ENCODE assay signal across 1 cellular context in the genomic region with DNA sequence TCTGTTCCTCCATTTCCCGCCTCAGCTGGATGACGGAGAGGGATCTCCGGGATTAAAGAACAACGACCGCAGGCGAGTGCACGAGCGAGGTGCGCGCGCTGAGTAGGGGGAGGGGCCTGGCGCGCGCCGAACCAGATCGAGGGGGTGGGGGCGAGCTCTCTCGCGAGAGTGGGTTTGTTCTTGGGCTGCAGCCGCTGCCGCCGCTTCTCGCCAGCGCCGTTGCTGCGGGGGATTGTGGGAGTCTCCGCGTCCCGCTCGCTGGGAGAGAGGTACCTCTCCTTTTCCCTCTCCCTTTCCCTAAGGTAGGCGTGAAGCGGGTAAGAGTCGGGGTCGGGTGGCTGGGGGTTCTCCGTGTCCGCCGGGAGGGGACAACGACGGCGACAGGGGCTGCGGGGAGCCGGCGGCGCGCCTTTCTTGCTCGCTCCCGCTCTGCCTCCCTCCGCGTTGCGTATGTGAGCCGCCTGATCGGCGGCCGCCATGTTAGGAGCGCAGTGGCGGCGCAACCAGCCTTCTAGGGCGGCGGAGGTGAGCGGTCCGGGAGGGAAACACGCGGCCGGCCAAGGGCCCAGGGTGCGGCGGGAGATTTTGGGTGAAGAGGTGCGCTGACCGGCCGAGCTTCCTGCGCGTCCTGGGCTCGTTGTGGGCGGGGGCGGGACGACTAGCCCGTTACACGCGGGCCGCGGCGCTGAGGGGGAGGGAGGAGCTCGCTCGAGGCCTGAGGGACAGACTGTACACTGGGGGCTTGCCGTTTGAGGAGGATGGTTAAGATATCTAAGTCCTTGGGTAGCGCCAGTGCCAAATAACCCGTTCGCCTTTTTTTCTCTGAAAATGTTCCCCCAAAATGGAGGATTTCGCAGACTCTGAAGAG.
TF ChIP-seq lines count a peak whose summit lies in the region.

A gene with protein sequence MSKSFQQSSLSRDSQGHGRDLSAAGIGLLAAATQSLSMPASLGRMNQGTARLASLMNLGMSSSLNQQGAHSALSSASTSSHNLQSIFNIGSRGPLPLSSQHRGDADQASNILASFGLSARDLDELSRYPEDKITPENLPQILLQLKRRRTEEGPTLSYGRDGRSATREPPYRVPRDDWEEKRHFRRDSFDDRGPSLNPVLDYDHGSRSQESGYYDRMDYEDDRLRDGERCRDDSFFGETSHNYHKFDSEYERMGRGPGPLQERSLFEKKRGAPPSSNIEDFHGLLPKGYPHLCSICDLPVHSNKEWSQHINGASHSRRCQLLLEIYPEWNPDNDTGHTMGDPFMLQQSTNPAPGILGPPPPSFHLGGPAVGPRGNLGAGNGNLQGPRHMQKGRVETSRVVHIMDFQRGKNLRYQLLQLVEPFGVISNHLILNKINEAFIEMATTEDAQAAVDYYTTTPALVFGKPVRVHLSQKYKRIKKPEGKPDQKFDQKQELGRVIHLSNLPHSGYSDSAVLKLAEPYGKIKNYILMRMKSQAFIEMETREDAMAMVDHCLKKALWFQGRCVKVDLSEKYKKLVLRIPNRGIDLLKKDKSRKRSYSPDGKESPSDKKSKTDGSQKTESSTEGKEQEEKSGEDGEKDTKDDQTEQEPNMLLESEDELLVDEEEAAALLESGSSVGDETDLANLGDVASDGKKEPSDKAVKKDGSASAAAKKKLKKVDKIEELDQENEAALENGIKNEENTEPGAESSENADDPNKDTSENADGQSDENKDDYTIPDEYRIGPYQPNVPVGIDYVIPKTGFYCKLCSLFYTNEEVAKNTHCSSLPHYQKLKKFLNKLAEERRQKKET (plus strand): TSS at position 237 of the 868 bp plus-strand sequence. CDS start 13,676 bp downstream, outside the sequence.

TF ChIP-seq in WTC11, 78 proteins besides CTCF, POLR2A, EP300 and RAD21 (continued from another document):
- TF ChIP-seq, protein P1, sequence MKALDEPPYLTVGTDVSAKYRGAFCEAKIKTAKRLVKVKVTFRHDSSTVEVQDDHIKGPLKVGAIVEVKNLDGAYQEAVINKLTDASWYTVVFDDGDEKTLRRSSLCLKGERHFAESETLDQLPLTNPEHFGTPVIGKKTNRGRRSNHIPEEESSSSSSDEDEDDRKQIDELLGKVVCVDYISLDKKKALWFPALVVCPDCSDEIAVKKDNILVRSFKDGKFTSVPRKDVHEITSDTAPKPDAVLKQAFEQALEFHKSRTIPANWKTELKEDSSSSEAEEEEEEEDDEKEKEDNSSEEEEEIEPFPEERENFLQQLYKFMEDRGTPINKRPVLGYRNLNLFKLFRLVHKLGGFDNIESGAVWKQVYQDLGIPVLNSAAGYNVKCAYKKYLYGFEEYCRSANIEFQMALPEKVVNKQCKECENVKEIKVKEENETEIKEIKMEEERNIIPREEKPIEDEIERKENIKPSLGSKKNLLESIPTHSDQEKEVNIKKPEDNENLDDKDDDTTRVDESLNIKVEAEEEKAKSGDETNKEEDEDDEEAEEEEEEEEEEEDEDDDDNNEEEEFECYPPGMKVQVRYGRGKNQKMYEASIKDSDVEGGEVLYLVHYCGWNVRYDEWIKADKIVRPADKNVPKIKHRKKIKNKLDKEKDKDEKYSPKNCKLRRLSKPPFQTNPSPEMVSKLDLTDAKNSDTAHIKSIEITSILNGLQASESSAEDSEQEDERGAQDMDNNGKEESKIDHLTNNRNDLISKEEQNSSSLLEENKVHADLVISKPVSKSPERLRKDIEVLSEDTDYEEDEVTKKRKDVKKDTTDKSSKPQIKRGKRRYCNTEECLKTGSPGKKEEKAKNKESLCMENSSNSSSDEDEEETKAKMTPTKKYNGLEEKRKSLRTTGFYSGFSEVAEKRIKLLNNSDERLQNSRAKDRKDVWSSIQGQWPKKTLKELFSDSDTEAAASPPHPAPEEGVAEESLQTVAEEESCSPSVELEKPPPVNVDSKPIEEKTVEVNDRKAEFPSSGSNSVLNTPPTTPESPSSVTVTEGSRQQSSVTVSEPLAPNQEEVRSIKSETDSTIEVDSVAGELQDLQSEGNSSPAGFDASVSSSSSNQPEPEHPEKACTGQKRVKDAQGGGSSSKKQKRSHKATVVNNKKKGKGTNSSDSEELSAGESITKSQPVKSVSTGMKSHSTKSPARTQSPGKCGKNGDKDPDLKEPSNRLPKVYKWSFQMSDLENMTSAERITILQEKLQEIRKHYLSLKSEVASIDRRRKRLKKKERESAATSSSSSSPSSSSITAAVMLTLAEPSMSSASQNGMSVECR (CRISPR knock-in tag; IDR thresholded peaks at IDR 0.05; ENCODE audit: borderline replicate concordance): peak; percentile 93; the same call in 1 of the 2 replicates
- TF ChIP-seq FOXP1 (CRISPR knock-in tag; IDR thresholded peaks at IDR 0.05; ENCODE audit: borderline replicate concordance): peak; percentile 77
- TF ChIP-seq, protein P2, sequence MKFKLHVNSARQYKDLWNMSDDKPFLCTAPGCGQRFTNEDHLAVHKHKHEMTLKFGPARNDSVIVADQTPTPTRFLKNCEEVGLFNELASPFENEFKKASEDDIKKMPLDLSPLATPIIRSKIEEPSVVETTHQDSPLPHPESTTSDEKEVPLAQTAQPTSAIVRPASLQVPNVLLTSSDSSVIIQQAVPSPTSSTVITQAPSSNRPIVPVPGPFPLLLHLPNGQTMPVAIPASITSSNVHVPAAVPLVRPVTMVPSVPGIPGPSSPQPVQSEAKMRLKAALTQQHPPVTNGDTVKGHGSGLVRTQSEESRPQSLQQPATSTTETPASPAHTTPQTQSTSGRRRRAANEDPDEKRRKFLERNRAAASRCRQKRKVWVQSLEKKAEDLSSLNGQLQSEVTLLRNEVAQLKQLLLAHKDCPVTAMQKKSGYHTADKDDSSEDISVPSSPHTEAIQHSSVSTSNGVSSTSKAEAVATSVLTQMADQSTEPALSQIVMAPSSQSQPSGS (CRISPR knock-in tag; IDR thresholded peaks at IDR 0.05; ENCODE audit: borderline replicate concordance, low read depth): peak; percentile 34; the same call in 1 of the 2 replicates
- no peak for TF ChIP-seq NR1H2 (CRISPR knock-in tag; IDR thresholded peaks at IDR 0.05)
- no peak for TF ChIP-seq JAZF1 (CRISPR knock-in tag; IDR thresholded peaks at IDR 0.05)
- peak; percentile 82; the same call in 1 of the 2 replicates for TF ChIP-seq ATF1 (CRISPR knock-in tag; IDR thresholded peaks at IDR 0.05)
- peak; percentile 25; the same call in 1 of the 2 replicates for TF ChIP-seq TP53 (CRISPR knock-in tag; IDR thresholded peaks at IDR 0.05)
- TF ChIP-seq FOXJ3 (CRISPR knock-in tag; IDR thresholded peaks at IDR 0.05; ENCODE audit: borderline replicate concordance): no peak
- TF ChIP-seq, protein P3, sequence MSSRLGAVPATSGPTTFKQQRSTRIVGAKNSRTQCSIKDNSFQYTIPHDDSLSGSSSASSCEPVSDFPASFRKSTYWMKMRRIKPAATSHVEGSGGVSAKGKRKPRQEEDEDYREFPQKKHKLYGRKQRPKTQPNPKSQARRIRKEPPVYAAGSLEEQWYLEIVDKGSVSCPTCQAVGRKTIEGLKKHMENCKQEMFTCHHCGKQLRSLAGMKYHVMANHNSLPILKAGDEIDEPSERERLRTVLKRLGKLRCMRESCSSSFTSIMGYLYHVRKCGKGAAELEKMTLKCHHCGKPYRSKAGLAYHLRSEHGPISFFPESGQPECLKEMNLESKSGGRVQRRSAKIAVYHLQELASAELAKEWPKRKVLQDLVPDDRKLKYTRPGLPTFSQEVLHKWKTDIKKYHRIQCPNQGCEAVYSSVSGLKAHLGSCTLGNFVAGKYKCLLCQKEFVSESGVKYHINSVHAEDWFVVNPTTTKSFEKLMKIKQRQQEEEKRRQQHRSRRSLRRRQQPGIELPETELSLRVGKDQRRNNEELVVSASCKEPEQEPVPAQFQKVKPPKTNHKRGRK (CRISPR knock-in tag; IDR thresholded peaks at IDR 0.05; ENCODE audit: borderline replicate concordance): no peak
- TF ChIP-seq, protein P4, sequence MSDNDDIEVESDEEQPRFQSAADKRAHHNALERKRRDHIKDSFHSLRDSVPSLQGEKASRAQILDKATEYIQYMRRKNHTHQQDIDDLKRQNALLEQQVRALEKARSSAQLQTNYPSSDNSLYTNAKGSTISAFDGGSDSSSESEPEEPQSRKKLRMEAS (CRISPR knock-in tag; IDR thresholded peaks at IDR 0.05): peak; percentile 84
- TF ChIP-seq, protein P5, sequence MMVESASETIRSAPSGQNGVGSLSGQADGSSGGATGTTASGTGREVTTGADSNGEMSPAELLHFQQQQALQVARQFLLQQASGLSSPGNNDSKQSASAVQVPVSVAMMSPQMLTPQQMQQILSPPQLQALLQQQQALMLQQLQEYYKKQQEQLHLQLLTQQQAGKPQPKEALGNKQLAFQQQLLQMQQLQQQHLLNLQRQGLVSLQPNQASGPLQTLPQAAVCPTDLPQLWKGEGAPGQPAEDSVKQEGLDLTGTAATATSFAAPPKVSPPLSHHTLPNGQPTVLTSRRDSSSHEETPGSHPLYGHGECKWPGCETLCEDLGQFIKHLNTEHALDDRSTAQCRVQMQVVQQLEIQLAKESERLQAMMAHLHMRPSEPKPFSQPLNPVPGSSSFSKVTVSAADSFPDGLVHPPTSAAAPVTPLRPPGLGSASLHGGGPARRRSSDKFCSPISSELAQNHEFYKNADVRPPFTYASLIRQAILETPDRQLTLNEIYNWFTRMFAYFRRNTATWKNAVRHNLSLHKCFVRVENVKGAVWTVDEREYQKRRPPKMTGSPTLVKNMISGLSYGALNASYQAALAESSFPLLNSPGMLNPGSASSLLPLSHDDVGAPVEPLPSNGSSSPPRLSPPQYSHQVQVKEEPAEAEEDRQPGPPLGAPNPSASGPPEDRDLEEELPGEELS (CRISPR knock-in tag; IDR thresholded peaks at IDR 0.05): peak; percentile 66
- TF ChIP-seq ZNF423 (CRISPR knock-in tag; IDR thresholded peaks at IDR 0.05): no peak
- TF ChIP-seq, protein P6, sequence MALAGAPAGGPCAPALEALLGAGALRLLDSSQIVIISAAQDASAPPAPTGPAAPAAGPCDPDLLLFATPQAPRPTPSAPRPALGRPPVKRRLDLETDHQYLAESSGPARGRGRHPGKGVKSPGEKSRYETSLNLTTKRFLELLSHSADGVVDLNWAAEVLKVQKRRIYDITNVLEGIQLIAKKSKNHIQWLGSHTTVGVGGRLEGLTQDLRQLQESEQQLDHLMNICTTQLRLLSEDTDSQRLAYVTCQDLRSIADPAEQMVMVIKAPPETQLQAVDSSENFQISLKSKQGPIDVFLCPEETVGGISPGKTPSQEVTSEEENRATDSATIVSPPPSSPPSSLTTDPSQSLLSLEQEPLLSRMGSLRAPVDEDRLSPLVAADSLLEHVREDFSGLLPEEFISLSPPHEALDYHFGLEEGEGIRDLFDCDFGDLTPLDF (CRISPR knock-in tag; IDR thresholded peaks at IDR 0.05): 0 out of 2 replicates have a peak, but pooled peaks have one; percentile 65
